8 cellular contexts compared by ENCODE assay signal in the genomic region with DNA sequence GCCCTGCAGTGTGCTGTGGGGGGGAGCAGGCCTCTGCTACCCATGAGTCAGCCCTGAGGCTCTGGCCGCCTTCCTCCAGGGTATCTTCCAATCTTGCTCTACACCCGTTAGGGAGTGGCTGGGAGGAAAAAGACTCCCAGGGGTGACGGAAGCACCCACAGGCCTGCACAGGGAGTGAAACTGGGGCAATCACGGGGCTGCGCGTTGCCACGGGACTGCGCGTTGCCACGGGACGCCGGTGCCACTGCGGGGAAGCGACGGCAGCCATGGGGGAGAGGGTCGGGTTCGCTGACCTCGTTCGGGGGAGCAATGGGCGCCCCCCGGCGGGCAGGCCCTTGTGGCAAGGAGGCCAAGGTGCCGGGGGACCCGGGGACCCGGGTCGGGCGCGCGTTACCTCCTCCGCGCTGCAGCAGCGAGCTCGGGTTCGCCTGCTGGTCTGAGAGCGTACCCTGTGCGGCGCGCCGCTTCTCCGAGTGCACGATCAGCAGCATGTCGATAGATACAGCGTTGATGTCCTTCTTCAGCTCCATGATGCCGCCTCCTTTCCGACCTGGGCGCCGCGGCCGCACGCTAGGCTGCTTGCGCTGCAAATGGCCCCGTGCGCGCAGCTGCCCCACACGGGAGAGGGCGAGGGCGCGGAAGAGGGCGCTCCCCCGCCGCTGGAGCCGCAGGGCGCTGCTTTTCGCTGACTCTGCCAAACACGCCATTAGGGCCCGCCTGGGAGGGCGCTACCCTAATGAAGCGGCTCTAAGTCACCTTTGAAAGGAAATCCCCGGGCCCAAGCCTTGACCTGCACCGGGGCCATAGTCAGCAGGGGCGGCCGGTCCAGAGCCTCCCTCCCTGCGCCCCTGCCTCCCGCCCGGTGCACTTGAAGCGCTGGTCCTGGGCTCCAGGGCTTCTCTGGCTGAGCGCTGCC. TPM values are rescaled to one million over a fixed set of nuclear protein-coding genes. Genes with fewer than 3 reads are reported as not detected.
DNase-seq lines count a peak whose midpoint lies in the region; ATAC-seq and TF ChIP-seq lines count a peak whose summit lies in the region.

A gene with protein sequence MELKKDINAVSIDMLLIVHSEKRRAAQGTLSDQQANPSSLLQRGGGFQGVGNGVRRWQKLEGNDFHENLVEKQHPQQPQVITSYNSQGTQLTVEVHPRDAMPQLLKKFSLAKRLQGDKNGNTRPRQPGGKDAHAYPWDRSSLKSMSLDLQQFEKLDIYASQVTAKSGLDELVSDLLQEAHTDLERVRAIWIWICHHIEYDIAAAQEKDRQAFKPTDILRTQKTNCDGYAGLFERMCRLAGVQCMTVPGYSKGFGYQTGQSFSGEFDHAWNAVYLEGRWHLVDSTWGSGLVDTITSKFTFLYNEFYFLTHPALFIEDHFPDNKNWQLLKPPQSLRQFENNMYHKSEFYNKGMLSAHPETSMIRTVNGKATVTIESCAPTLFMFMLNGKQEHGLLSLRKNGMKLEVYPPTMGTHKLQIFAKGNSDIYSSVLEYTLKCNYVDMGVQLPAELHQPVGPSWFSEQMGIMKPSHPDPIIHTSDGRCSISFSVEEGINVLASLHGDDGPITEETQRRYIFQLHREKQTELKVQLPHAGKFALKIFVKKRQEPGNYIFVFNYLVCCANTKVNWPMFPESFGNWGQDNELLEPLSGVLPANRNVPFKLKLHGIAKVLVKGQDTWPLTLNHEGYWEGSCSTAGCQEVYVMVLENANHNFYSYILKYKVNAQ (minus strand): TSS at position 592 of the 916 bp plus-strand sequence. CDS start 62 bp downstream, at position 530.

- H3K27me3 ChIP-seq in trophoblast cell (ENCODE audit: insufficient read depth, low read length): peaks cover 48% of the 10 kb centered on the region
- no peaks in the 10 kb centered on the region for H3K27me3 ChIP-seq in CD4-positive, alpha-beta memory T cell (ENCODE audit: insufficient read depth, low read length)

- H3K79me1 ChIP-seq in trophoblast cell (ENCODE audit: low read length): no peaks in the 10 kb centered on the region

- H2AK5ac ChIP-seq in trophoblast cell (ENCODE audit: low read length): no peak within 1 kb of the TSS

- peak; percentile 34 for TF ChIP-seq CTCF in 22Rv1 (IDR thresholded peaks at IDR 0.05)

- H2BK12ac ChIP-seq in trophoblast cell (ENCODE audit: low read length): no peak within 1 kb of the TSS

- no peaks in the 10 kb centered on the region for H3K79me2 ChIP-seq in trophoblast cell (ENCODE audit: control insufficient read depth, insufficient read depth, low read length, poor library complexity)

- H3K9ac ChIP-seq in trophoblast cell (ENCODE audit: low read length): no peak within 1 kb of the TSS

- peaks cover 0 to 4% (median under 1%) of the 10 kb centered on the region in 4 donors for H3K4me1 Mint-ChIP-seq in CD4-positive, alpha-beta memory T cell
- no peaks in the 10 kb centered on the region for H3K4me1 Mint-ChIP-seq in immature natural killer cell

- H4K12ac ChIP-seq in trophoblast cell (ENCODE audit: low read depth, low read length): no peak within 1 kb of the TSS

- H3K36me3 ChIP-seq in trophoblast cell (ENCODE audit: control insufficient read depth in 1 of 2, insufficient read depth in 2 of 2, low read length in 2 of 2): no peaks in the 10 kb centered on the region
- H3K36me3 ChIP-seq in CD4-positive, alpha-beta memory T cell (ENCODE audit: insufficient read depth, low read length): no peaks in the 10 kb centered on the region

- H3K18ac ChIP-seq in trophoblast cell (ENCODE audit: low read length): no peak within 1 kb of the TSS

- H3K4me1 ChIP-seq in trophoblast cell (ENCODE audit: control insufficient read depth in 1 of 2, insufficient read depth in 2 of 2, low read length in 2 of 2): peaks cover 4% of the 10 kb centered on the region in 2 experiments
- no peaks in the 10 kb centered on the region for H3K4me1 ChIP-seq in CD4-positive, alpha-beta memory T cell (ENCODE audit: insufficient read depth, low read length)

- peak; percentile 93 for ATAC-seq in left ventricle myocardium superior

- no peak within 1 kb of the TSS for H3K27ac ChIP-seq in 22Rv1
- no peak within 1 kb of the TSS for H3K27ac ChIP-seq in trophoblast cell (ENCODE audit: low read depth, low read length)
- H3K27ac ChIP-seq in CD4-positive, alpha-beta memory T cell (ENCODE audit: low read depth, low read length): no peak within 1 kb of the TSS

- no CpG with 5 or more reads among the region's 77 CpGs for WGBS in trophoblast cell (ENCODE audit: extremely low coverage, insufficient coverage, insufficient read length)

- H3K4me3 ChIP-seq in trophoblast cell (ENCODE audit: low read depth, low read length): peak within 1 kb of the TSS; percentile 20
- no peak within 1 kb of the TSS for H3K4me3 ChIP-seq in CD4-positive, alpha-beta memory T cell (ENCODE audit: low read length in 2 of 2)

- H2BK5ac ChIP-seq in trophoblast cell (ENCODE audit: low read depth, low read length, poor library complexity): no peak within 1 kb of the TSS

- H3K14ac ChIP-seq in trophoblast cell (ENCODE audit: low read length): no peak within 1 kb of the TSS

- H3K23ac ChIP-seq in trophoblast cell (ENCODE audit: low read length): no peak within 1 kb of the TSS

- H2AFZ ChIP-seq in trophoblast cell (ENCODE audit: insufficient read depth, low read length, poor library complexity): no peak within 1 kb of the TSS

- H3K4ac ChIP-seq in trophoblast cell (ENCODE audit: low read depth, low read length): no peak within 1 kb of the TSS

- H3K27ac Mint-ChIP-seq in CD4-positive, alpha-beta memory T cell: no peak within 1 kb of the TSS
- H3K27ac Mint-ChIP-seq in immature natural killer cell: no peak within 1 kb of the TSS

- H3K4me2 ChIP-seq in trophoblast cell (ENCODE audit: low read length): peak within 1 kb of the TSS; percentile 69

- intact Hi-C loops in left ventricle myocardium superior (cut with micrococcal nuclease): no loop called here
- intact Hi-C loops in CD4-positive, alpha-beta memory T cell (cut with micrococcal nuclease): no loop called here

- H3K4me3 Mint-ChIP-seq in CD4-positive, alpha-beta memory T cell: peak within 1 kb of the TSS in 2 of 8 donors; percentile 2 to 14
- peak within 1 kb of the TSS in 1 of 5 donors; percentile 13 for H3K4me3 Mint-ChIP-seq in immature natural killer cell

- H3K9me3 ChIP-seq in trophoblast cell (ENCODE audit: insufficient read depth, low read depth, low read length): peaks cover 5% of the 10 kb centered on the region
- no peaks in the 10 kb centered on the region for H3K9me3 ChIP-seq in CD4-positive, alpha-beta memory T cell (ENCODE audit: control insufficient read depth in 1 of 2, low read length in 2 of 2)

- H4K8ac ChIP-seq in trophoblast cell (ENCODE audit: low read depth, low read length): no peak within 1 kb of the TSS

- H3K36me3 Mint-ChIP-seq in CD4-positive, alpha-beta memory T cell: no peaks in the 10 kb centered on the region
- no peaks in the 10 kb centered on the region for H3K36me3 Mint-ChIP-seq in immature natural killer cell

- CTCF ChIA-PET in HEK293T (lab: Yijun Ruan, JAX): interaction anchor here (0.6 kb wide), 1 partner anchor 61 kb away, joined by 4 read pairs; no protein-coding TSS in a partner anchor
- CTCF ChIA-PET in CD4-positive, alpha-beta memory T cell (lab: Charles Lee; ENCODE audit: partially characterized antibody): no interaction called here

- H3K9me3 Mint-ChIP-seq in CD4-positive, alpha-beta memory T cell: peaks cover 0 to under 1% (median 0%) of the 10 kb centered on the region in 8 donors
- H3K9me3 Mint-ChIP-seq in immature natural killer cell: no peaks in the 10 kb centered on the region

- H4K91ac ChIP-seq in trophoblast cell (ENCODE audit: low read depth, low read length): no peak within 1 kb of the TSS

- H3K27me3 Mint-ChIP-seq in CD4-positive, alpha-beta memory T cell: peaks cover 12 to 14% of the 10 kb centered on the region in 2 donors
- H3K27me3 Mint-ChIP-seq in immature natural killer cell (ENCODE audit: low read depth in 3 of 3): peaks cover 5 to 8% (median 7%) of the 10 kb centered on the region in 3 donors

- POLR2A ChIA-PET in HEK293T (lab: Yijun Ruan, JAX): no interaction called here
- POLR2A ChIA-PET in CD4-positive, alpha-beta memory T cell (lab: Charles Lee; ENCODE audit: partially characterized antibody): no interaction called here

- DNase-seq in HEK293T (ENCODE audit: extremely low spot score) (peak; percentile 46), amniotic epithelial cell (ENCODE audit: low read depth) (peak; percentile 21), left ventricle myocardium superior (peak; percentile 81), trophoblast cell (peak in 1 of 2 donors; percentile 38), immature natural killer cell (no peak)
- DNase-seq in CD4-positive, alpha-beta memory T cell: no peak
- no peak for DNase-seq in stimulated activated CD4-positive, alpha-beta T cell treated with anti-CD3 and anti-CD28 coated beads, Interleukin-4, amount 100 ng/mL, for 24 hours

- no peak within 1 kb of the TSS for H2BK120ac ChIP-seq in trophoblast cell (ENCODE audit: insufficient read depth, low read length, poor library complexity)

TF ChIP-seq in HEK293T, 16 proteins besides CTCF, POLR2A, EP300 and RAD21:
- TF ChIP-seq TARDBP (IDR thresholded peaks at IDR 0.05) (no peak), L3MBTL2 (conservative IDR thresholded peaks at IDR 0.05) (0 out of 2 replicates have a peak, but pooled peaks have one; percentile 20), ZNF384 (IDR thresholded peaks at IDR 0.05) (no peak), CTBP1 (IDR thresholded peaks at IDR 0.05; ENCODE audit: borderline replicate concordance) (no peak), FOXK2 (IDR thresholded peaks at IDR 0.05) (no peak), SP1 (IDR thresholded peaks at IDR 0.05) (no peak)
- TF ChIP-seq, protein P1, sequence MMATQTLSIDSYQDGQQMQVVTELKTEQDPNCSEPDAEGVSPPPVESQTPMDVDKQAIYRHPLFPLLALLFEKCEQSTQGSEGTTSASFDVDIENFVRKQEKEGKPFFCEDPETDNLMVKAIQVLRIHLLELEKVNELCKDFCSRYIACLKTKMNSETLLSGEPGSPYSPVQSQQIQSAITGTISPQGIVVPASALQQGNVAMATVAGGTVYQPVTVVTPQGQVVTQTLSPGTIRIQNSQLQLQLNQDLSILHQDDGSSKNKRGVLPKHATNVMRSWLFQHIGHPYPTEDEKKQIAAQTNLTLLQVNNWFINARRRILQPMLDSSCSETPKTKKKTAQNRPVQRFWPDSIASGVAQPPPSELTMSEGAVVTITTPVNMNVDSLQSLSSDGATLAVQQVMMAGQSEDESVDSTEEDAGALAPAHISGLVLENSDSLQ (IDR thresholded peaks at IDR 0.05): no peak

RNA-seq across cellular contexts. Expression of the gene that starts here (rescaled TPM):
- 20.6 TPM for total RNA-seq in left ventricle myocardium superior
- not detected in 2 replicates for polyA plus RNA-seq in trophoblast cell (2013)
- not detected for total RNA-seq in CD4-positive, alpha-beta memory T cell
- not detected for polyA plus RNA-seq in CD4-positive, alpha-beta memory T cell
- polyA plus RNA-seq in immature natural killer cell: not detected

Comparison
In these comparisons a context has a peak if more than half of its experiments do, and no peak if none do; other contexts are left out.
1. RNA of the gene that starts here (total RNA-seq): 20.6 TPM in left ventricle myocardium superior (single experiment); not detected in CD4-positive, alpha-beta memory T cell; every median in the first group is over 10 times any median in the second.
2. DNase-seq: peak in HEK293T (single experiment), amniotic epithelial cell (single experiment) and left ventricle myocardium superior (single experiment); none in CD4-positive, alpha-beta memory T cell (0 of 5), immature natural killer cell (0 of 3) and stimulated activated CD4-positive, alpha-beta T cell treated with anti-CD3 and anti-CD28 coated beads, Interleukin-4, amount 100 ng/mL, for 24 hours (single experiment).